30 cellular contexts compared by ENCODE assay signal in genomic region chr20:45091366-45091765, GRCh38. TPM values are rescaled to one million over a fixed set of nuclear protein-coding genes. Genes with fewer than 3 reads are reported as not detected.
"Had no signal": no experiment of that assay in that cellular context is flagged by ENCODE, and none has a peak within 500 bp of the region (broad histone marks: within the 10 kb centered on the region; RNA-seq: fewer than 3 reads in every experiment).

No MANE protein-coding gene starts in this region.

- H3K4me3 ChIP-seq: colonic mucosa, dorsolateral prefrontal cortex, gastrocnemius medialis, heart left ventricle, sigmoid colon, smooth muscle cell, testis had no signal

- H3K27me3 ChIP-seq: testis had no signal

- H3K4me2 ChIP-seq: smooth muscle cell had no signal

- H3K9me3 ChIP-seq: colonic mucosa, gastrocnemius medialis, heart left ventricle, sigmoid colon, testis had no signal

- DNase-seq: activated CD4-positive, alpha-beta T cell treated with anti-CD3 and anti-CD28 coated beads, Interleukin-2, amount 10 ng/mL, durations not matched to agents 7 days and 5 days; activated CD4-positive, CD25-positive, alpha-beta regulatory T cell treated with anti-CD3 and anti-CD28 coated beads, Interleukin-2, amount 50 U/mL, for 72 hours; activated CD8-positive, alpha-beta memory T cell treated with anti-CD3 and anti-CD28 coated beads for 24 hours; activated CD8-positive, alpha-beta memory T cell treated with anti-CD3 and anti-CD28 coated beads, Interleukin-2, amount 50 U/mL, for 4 hours; activated naive CD4-positive, alpha-beta T cell; activated naive CD8-positive, alpha-beta T cell treated with anti-CD3 and anti-CD28 coated beads, Interleukin-2, amount 10 ng/mL, durations not matched to agents 7 days and 5 days; activated T-cell treated with anti-CD3 and anti-CD28 coated beads, Interleukin-2, amount 50 U/mL, for 24 hours; amygdala; colonic mucosa; dorsolateral prefrontal cortex; effector memory CD8-positive, alpha-beta T cell; gastrocnemius medialis; heart left ventricle; left ventricle myocardium superior; mammary epithelial cell; midbrain; occipital lobe; posterior cingulate gyrus; sigmoid colon; stimulated activated CD4-positive, alpha-beta T cell treated with anti-CD3 and anti-CD28 coated beads, Interleukin-15, amount 100 ng/mL, for 24 hours; stimulated activated naive B cell treated with anti-CD40 and anti-IgM and Interleukin-4, amounts not matched to agents 10 μg/mL and 1 μg/mL and 100 μg/mL, for 72 hours; T-cell; testis; WERI-Rb-1 had no signal

- ATAC-seq: effector memory CD8-positive, alpha-beta T cell; esophagus mucosa; gastrocnemius medialis; heart left ventricle; left ventricle myocardium superior; stimulated activated naive B cell treated with anti-CD40 and anti-IgM and Interleukin-4, amounts not matched to agents 10 μg/mL and 1 μg/mL and 100 μg/mL, for 72 hours; T-cell had no signal

- H3K36me3 ChIP-seq: colonic mucosa, gastrocnemius medialis, heart left ventricle, sigmoid colon, WERI-Rb-1 had no signal

- H3K4me1 ChIP-seq: colonic mucosa, gastrocnemius medialis, testis had no signal

- H3K27ac ChIP-seq: colonic mucosa, gastrocnemius medialis, heart left ventricle, sigmoid colon, testis, WERI-Rb-1 had no signal

RNA-seq across cellular contexts. Expression of gene KCNS1, which starts 9.6 kb away (rescaled TPM):
- total RNA-seq: activated CD4-positive, alpha-beta T cell treated with anti-CD3 and anti-CD28 coated beads, Interleukin-2, amount 10 ng/mL, durations not matched to agents 7 days and 5 days; gastrocnemius medialis; left ventricle myocardium superior; neural crest cell had no signal

RNA-seq across cellular contexts. Expression of gene WFDC5, which starts 23.6 kb away (rescaled TPM):
- total RNA-seq: activated CD4-positive, alpha-beta T cell treated with anti-CD3 and anti-CD28 coated beads, Interleukin-2, amount 10 ng/mL, durations not matched to agents 7 days and 5 days; activated naive CD8-positive, alpha-beta T cell treated with anti-CD3 and anti-CD28 coated beads, Interleukin-2, amount 10 ng/mL, durations not matched to agents 7 days and 5 days; activated T-helper 2 cell treated with anti-CD3 and anti-CD28 coated beads, Interferon-gamma antibody, Interleukin-2, Interleukin-4, amounts not matched to agents 10 μg/mL and 5 μg/mL and 100 μg/mL, durations not matched to agents 14 hours and 24 hours and 36 hours; colonic mucosa; dorsolateral prefrontal cortex; endothelial cell of umbilical vein; gastrocnemius medialis; heart left ventricle; left ventricle myocardium superior; neural crest cell; occipital lobe; sigmoid colon; smooth muscle cell; T-cell had no signal
- polyA plus RNA-seq: endothelial cell of umbilical vein, heart left ventricle, smooth muscle cell had no signal

RNA-seq across cellular contexts. Expression of gene WFDC12, which starts 32.9 kb away (rescaled TPM):
- total RNA-seq: activated CD4-positive, alpha-beta T cell treated with anti-CD3 and anti-CD28 coated beads, Interleukin-2, amount 10 ng/mL, durations not matched to agents 7 days and 5 days; activated naive CD8-positive, alpha-beta T cell treated with anti-CD3 and anti-CD28 coated beads, Interleukin-2, amount 10 ng/mL, durations not matched to agents 7 days and 5 days; activated T-helper 2 cell treated with anti-CD3 and anti-CD28 coated beads, Interferon-gamma antibody, Interleukin-2, Interleukin-4, amounts not matched to agents 10 μg/mL and 5 μg/mL and 100 μg/mL, durations not matched to agents 14 hours and 24 hours and 36 hours; bronchial epithelial cell; colonic mucosa; dorsolateral prefrontal cortex; endothelial cell of umbilical vein; gastrocnemius medialis; heart left ventricle; left ventricle myocardium superior; mammary epithelial cell; neural crest cell; occipital lobe; sigmoid colon; smooth muscle cell; T-cell; testis had no signal
- polyA plus RNA-seq: endothelial cell of umbilical vein, heart left ventricle, smooth muscle cell had no signal
